Comparison of ENCODE assay signal across 7 cellular contexts in genomic region chr4:128600996-128601857, GRCh38.
DNase-seq lines count a peak whose midpoint lies in the region; ATAC-seq and TF ChIP-seq lines count a peak whose summit lies in the region.

No MANE protein-coding gene starts in this region.

- TF ChIP-seq POLR2A in gastroesophageal sphincter (IDR thresholded peaks at IDR 0.05) = no peak

- H3K27me3 ChIP-seq in RWPE2 (ENCODE audit: insufficient read depth, poor library complexity, severe bottlenecking) (no peaks in the 10 kb centered on the region), gastroesophageal sphincter (no peaks in the 10 kb centered on the region)

- H3K27ac ChIP-seq in RWPE2 (ENCODE audit: poor library complexity, severe bottlenecking) = peak overlapping the region; percentile 43
- peak overlapping the region; percentile 8 to 61 (median 58) for H3K27ac ChIP-seq in gastroesophageal sphincter

- no peak for TF ChIP-seq EP300 in gastroesophageal sphincter (IDR thresholded peaks at IDR 0.05)

- no peaks in the 10 kb centered on the region for H3K9me3 ChIP-seq in RWPE2 (ENCODE audit: severe bottlenecking)
- no peaks in the 10 kb centered on the region for H3K9me3 ChIP-seq in gastroesophageal sphincter

- H3K36me3 ChIP-seq in RWPE2 (ENCODE audit: low read depth) (no peaks in the 10 kb centered on the region), gastroesophageal sphincter (no peaks in the 10 kb centered on the region)

- ATAC-seq in RWPE2 (ENCODE audit: low read depth) (peak; percentile 86), gastroesophageal sphincter (peak; percentile 89), HG03565 (IDR thresholded peaks at IDR 0.05; ENCODE audit: unreplicated experiment) (no peak)
- no peak for ATAC-seq in activated CD4-positive, CD25-positive, alpha-beta regulatory T cell treated with anti-CD3 and anti-CD28 coated beads, Interleukin-2, amount 50 U/mL, for 24 hours

- TF ChIP-seq CTCF in RWPE2 (IDR thresholded peaks at IDR 0.05; ENCODE audit: poor library complexity, severe bottlenecking) (no peak), gastroesophageal sphincter (IDR thresholded peaks at IDR 0.05) (no peak)

- DNase-seq in HT1080 (ENCODE audit: low read depth) = peak; percentile 95
- peak; percentile 88 for DNase-seq in RWPE2 (ENCODE audit: low spot score)
- peak; percentile 76 for DNase-seq in pulmonary artery endothelial cell (ENCODE audit: low read depth, low spot score)
- no peak for DNase-seq in stimulated activated CD4-positive, alpha-beta T cell treated with anti-CD3 and anti-CD28 coated beads, Interleukin-15, amount 100 ng/mL, for 24 hours

- H3K4me1 ChIP-seq in RWPE2 (ENCODE audit: insufficient read depth, poor library complexity, severe bottlenecking) (peaks cover 35% of the 10 kb centered on the region), gastroesophageal sphincter (peaks cover 14 to 33% (median 18%) of the 10 kb centered on the region in 3 donors)

- 29 to 60% methylated on average over 5 to 9 of the region's 14 CpGs for WGBS in gastroesophageal sphincter (ENCODE audit: low coverage in 1 of 2), 2 donors

- no peak overlapping the region for H3K4me3 ChIP-seq in RWPE2 (ENCODE audit: severe bottlenecking)
- no peak overlapping the region for H3K4me3 ChIP-seq in gastroesophageal sphincter

Comparison
In these comparisons a context has a peak if more than half of its experiments do, and no peak if none do; other contexts are left out.
1. ATAC-seq: peak in RWPE2 (single experiment) and gastroesophageal sphincter (single experiment); none in HG03565 (single experiment) and activated CD4-positive, CD25-positive, alpha-beta regulatory T cell treated with anti-CD3 and anti-CD28 coated beads, Interleukin-2, amount 50 U/mL, for 24 hours (0 of 2).